In the genomic region with DNA sequence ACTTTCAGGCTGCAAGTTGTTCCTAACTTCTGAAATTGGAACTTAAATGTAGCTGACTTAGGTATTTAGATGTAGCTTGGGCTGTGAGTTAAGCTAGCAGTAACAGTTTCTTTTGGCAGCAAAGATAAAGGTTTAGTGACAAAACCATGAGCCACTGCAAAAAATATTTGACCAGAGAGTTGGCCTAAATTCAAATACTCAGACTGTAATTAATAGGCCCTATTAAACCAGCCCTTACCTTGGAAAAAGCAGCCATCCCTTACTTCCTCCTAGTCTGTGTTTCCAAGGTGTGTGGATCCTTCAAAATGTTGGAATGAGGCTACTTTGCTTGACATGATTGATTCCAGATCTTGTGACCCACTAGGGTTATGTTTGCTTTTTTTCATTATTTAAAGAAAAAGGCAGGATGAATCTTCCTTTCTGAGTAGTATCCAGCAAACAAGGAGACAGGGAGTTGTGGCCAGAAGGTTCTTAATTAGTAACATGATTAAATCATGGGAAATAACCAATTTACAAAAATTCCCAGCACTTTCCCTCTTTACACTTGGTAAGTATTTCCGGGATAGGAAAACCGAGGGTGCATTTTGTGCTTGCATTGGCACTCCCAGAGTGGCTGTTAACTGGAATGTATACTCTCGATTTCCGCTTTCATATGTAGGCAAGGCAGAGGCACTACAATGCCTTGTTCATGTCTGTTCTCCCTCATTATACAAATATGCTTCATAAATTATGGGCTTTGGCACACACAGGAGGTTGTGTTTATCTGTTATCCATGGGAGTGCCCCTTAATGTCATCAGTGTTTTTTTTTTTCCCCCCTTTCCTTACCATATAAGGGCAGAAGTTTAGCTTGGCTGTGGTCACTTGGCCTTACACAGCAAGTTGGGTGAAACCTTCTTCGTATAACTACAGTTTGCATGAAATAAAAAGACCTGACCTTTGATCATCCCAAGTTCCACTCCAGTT, we compare ENCODE assay signal across 8 cellular contexts. TPM values are rescaled to one million over a fixed set of nuclear protein-coding genes. Genes with fewer than 3 reads are reported as not detected.
DNase-seq lines count a peak whose midpoint lies in the region; ATAC-seq and TF ChIP-seq lines count a peak whose summit lies in the region.

No MANE protein-coding gene starts in this region.

- DNase-seq in AG10803 (ENCODE audit: low read depth) (peak; percentile 82), NCI-H1048 (lab: John Stamatoyannopoulos, UW) (peak; percentile 74), body of pancreas (no peak), NCI-H774 (lab: John Stamatoyannopoulos, UW) (no peak), GM10266 (ENCODE audit: extremely low spot score) (no peak), middle frontal gyrus (ENCODE audit: extremely low spot score, low spot score) (no peak)

- H3K27ac ChIP-seq in body of pancreas (peak overlapping the region; percentile 53 to 93 (median 90)), mesodermal cell (ENCODE audit: low read depth, low read length, severe bottlenecking) (peak overlapping the region; percentile 96)

- WGBS in body of pancreas, 2 donors, result 42 to 54% methylated on average over 5 of the region's 5 CpGs
- WGBS in mesodermal cell (ENCODE audit: insufficient coverage in 2 of 2), 2 experiments, result 92 to 94% methylated on average over 3 to 4 of the region's 5 CpGs

- no peaks in the 10 kb centered on the region for H3K36me3 ChIP-seq in body of pancreas (replicated peaks in 1 of 2; ENCODE audit: insufficient read depth in 1 of 2, low read depth in 2 of 2)
- H3K36me3 ChIP-seq in mesodermal cell (ENCODE audit: control insufficient read depth, insufficient read depth, low read length), result peaks cover 80% of the 10 kb centered on the region

- H3K9me3 ChIP-seq in body of pancreas (no peaks in the 10 kb centered on the region), mesodermal cell (ENCODE audit: control insufficient read depth, low read length) (no peaks in the 10 kb centered on the region)

- intact Hi-C loops in body of pancreas (cut with DNase I), result no loop called here

- H3K4me1 ChIP-seq in body of pancreas (peaks cover 86% of the 10 kb centered on the region), mesodermal cell (ENCODE audit: control insufficient read depth, insufficient read depth, low read length, poor library complexity, severe bottlenecking) (peaks cover 62% of the 10 kb centered on the region)

- TF ChIP-seq CTCF in AG10803 (conservative IDR thresholded peaks at IDR 0.05; ENCODE audit: low read length) (no peak), body of pancreas (IDR thresholded peaks at IDR 0.05) (no peak), GM10266 (IDR thresholded peaks at IDR 0.05; ENCODE audit: control insufficient read depth, insufficient read depth, low read depth, missing control alignments) (no peak)

- TF ChIP-seq POLR2A in body of pancreas (IDR thresholded peaks at IDR 0.05), result no peak

- H3K4me3 ChIP-seq in AG10803 (ENCODE audit: low read length) (no peak overlapping the region), body of pancreas (no peak overlapping the region), mesodermal cell (ENCODE audit: extremely low read depth, insufficient read depth, low read length, poor library complexity, severe bottlenecking) (no peak overlapping the region)

- no peaks in the 10 kb centered on the region for H3K27me3 ChIP-seq in body of pancreas

- ATAC-seq in body of pancreas, result no peak
- no peak for ATAC-seq in GM21528 (IDR thresholded peaks at IDR 0.05; ENCODE audit: low FRiP score, unreplicated experiment)

RNA-seq across cellular contexts. Expression of a gene that starts 8.5 kb away (rescaled TPM):
- 100 to 1,000 TPM; 417 to 435 TPM for total RNA-seq in body of pancreas
- 1,311 TPM for polyA plus RNA-seq in mesodermal cell (2013, experiment 1 of 2)
- 1,352 TPM for polyA plus RNA-seq in mesodermal cell (2013, experiment 2 of 2)

Comparison
In these comparisons a context has a peak if more than half of its experiments do, and no peak if none do; other contexts are left out.
1. DNase-seq: peak in AG10803 (single experiment) and NCI-H1048 (single experiment); none in body of pancreas (0 of 4), NCI-H774 (single experiment), GM10266 (single experiment) and middle frontal gyrus (single experiment).